Comparison of ENCODE assay signal across 8 cellular contexts in genomic region chr4:139279723-139280620, GRCh38. TPM values are rescaled to one million over a fixed set of nuclear protein-coding genes. Genes with fewer than 3 reads are reported as not detected.
DNase-seq lines count a peak whose midpoint lies in the region; ATAC-seq and TF ChIP-seq lines count a peak whose summit lies in the region.

MGARP (minus strand) TSS chr4:139280225; CDS start chr4:139280158, 67 bp downstream.

- no peaks in the 10 kb centered on the region for H4K20me1 ChIP-seq in Karpas-422 (ENCODE audit: insufficient read depth, low read depth, low read length)

- no peak within 1 kb of the TSS for H3K27ac Mint-ChIP-seq in CD4-positive, CD25-positive, alpha-beta regulatory T cell
- H3K27ac Mint-ChIP-seq in osteocyte (ENCODE audit: unreplicated experiment): no peak within 1 kb of the TSS

- intact Hi-C loops in head of caudate nucleus (cut with DNase I): no loop called here

- peak; percentile 53 to 65 for ATAC-seq in CD4-positive, CD25-positive, alpha-beta regulatory T cell (ENCODE audit: low read depth in 2 of 2)

- peaks cover 5 to 25% (median 12%) of the 10 kb centered on the region in 4 donors for H3K4me1 Mint-ChIP-seq in CD4-positive, CD25-positive, alpha-beta regulatory T cell
- H3K4me1 Mint-ChIP-seq in osteocyte (ENCODE audit: unreplicated experiment): peaks cover 38% of the 10 kb centered on the region

- no peak within 1 kb of the TSS for H3K4me2 ChIP-seq in Karpas-422 (ENCODE audit: low read depth, low read length, poor library complexity, severe bottlenecking)

- H2AFZ ChIP-seq in Karpas-422 (ENCODE audit: low read length): no peak within 1 kb of the TSS

- H3K36me3 Mint-ChIP-seq in CD4-positive, CD25-positive, alpha-beta regulatory T cell: peaks cover 11% of the 10 kb centered on the region
- no peaks in the 10 kb centered on the region for H3K36me3 Mint-ChIP-seq in osteocyte (ENCODE audit: unreplicated experiment)

- peak within 1 kb of the TSS; percentile 11 to 78 (median 64) for H3K4me3 Mint-ChIP-seq in CD4-positive, CD25-positive, alpha-beta regulatory T cell
- peak within 1 kb of the TSS; percentile 83 for H3K4me3 Mint-ChIP-seq in osteocyte (ENCODE audit: unreplicated experiment)

- H3K9me3 ChIP-seq in CD4-positive, CD25-positive, alpha-beta regulatory T cell (ENCODE audit: control insufficient read depth in 2 of 2, low read length in 2 of 2): peaks cover 2 to 7% of the 10 kb centered on the region in 2 experiments
- H3K9me3 ChIP-seq in HUES48 (ENCODE audit: control insufficient read depth, insufficient read depth, low read length) (no peaks in the 10 kb centered on the region), Karpas-422 (ENCODE audit: low read length) (no peaks in the 10 kb centered on the region)

- peak in 1 of 3 donors; percentile 19 for DNase-seq in CD4-positive, CD25-positive, alpha-beta regulatory T cell
- peak; percentile 23 for DNase-seq in activated gamma-delta T cell (lab: John Stamatoyannopoulos, UW)
- DNase-seq in head of caudate nucleus: peak in 39 of 42 donors; percentile 19 to 73 (median 43)
- peak; percentile 85 for DNase-seq in osteocyte (ENCODE audit: extremely low spot score, unreplicated experiment)
- no peak for DNase-seq in NOMO-1 treated with DMSO at 0.1 percent for 48 hours (lab: John Stamatoyannopoulos, UW; ENCODE audit: unreplicated experiment)
- DNase-seq in NCI-H345 (lab: John Stamatoyannopoulos, UW): no peak
- DNase-seq in Karpas-422: no peak

- TF ChIP-seq CTCF in osteocyte (IDR thresholded peaks at IDR 0.05): no peak

- H3K4me3 ChIP-seq in CD4-positive, CD25-positive, alpha-beta regulatory T cell (ENCODE audit: low read depth, low read length): peak within 1 kb of the TSS; percentile 53
- H3K4me3 ChIP-seq in HUES48 (ENCODE audit: low read depth, low read length): peak within 1 kb of the TSS; percentile 63
- no peak within 1 kb of the TSS for H3K4me3 ChIP-seq in Karpas-422 (ENCODE audit: low read length)

- H3K9me2 ChIP-seq in Karpas-422 (replicated peaks; ENCODE audit: insufficient read depth, low read length): no peaks in the 10 kb centered on the region

- peaks cover 19% of the 10 kb centered on the region for H3K4me1 ChIP-seq in CD4-positive, CD25-positive, alpha-beta regulatory T cell (ENCODE audit: control insufficient read depth, insufficient read depth, low read length, poor library complexity, severe bottlenecking)
- H3K4me1 ChIP-seq in HUES48 (ENCODE audit: control insufficient read depth, insufficient read depth, low read length) (no peaks in the 10 kb centered on the region), Karpas-422 (ENCODE audit: low read length) (no peaks in the 10 kb centered on the region)

- no peaks in the 10 kb centered on the region for H3K36me3 ChIP-seq in CD4-positive, CD25-positive, alpha-beta regulatory T cell (ENCODE audit: control insufficient read depth, insufficient read depth, low read length)
- H3K36me3 ChIP-seq in HUES48 (ENCODE audit: control insufficient read depth, insufficient read depth, low read length) (no peaks in the 10 kb centered on the region), Karpas-422 (ENCODE audit: insufficient read depth, low read length) (no peaks in the 10 kb centered on the region)

- H3K9ac ChIP-seq in HUES48 (ENCODE audit: low read depth, low read length) (no peak within 1 kb of the TSS), Karpas-422 (ENCODE audit: low read length) (no peak within 1 kb of the TSS)

- H3K79me2 ChIP-seq in Karpas-422 (ENCODE audit: low read length): no peaks in the 10 kb centered on the region

- no peak within 1 kb of the TSS for H3K27ac ChIP-seq in CD4-positive, CD25-positive, alpha-beta regulatory T cell (ENCODE audit: insufficient read depth, low read length, poor library complexity, severe bottlenecking)
- no peak within 1 kb of the TSS for H3K27ac ChIP-seq in HUES48 (ENCODE audit: low read depth, low read length)
- H3K27ac ChIP-seq in Karpas-422 (ENCODE audit: low read length): no peak within 1 kb of the TSS

- H3K27me3 Mint-ChIP-seq in CD4-positive, CD25-positive, alpha-beta regulatory T cell: peaks cover 74% of the 10 kb centered on the region
- H3K27me3 Mint-ChIP-seq in osteocyte (ENCODE audit: unreplicated experiment): no peaks in the 10 kb centered on the region

- H3K27me3 ChIP-seq in CD4-positive, CD25-positive, alpha-beta regulatory T cell (ENCODE audit: control insufficient read depth, insufficient read depth, low read length): peaks cover 42% of the 10 kb centered on the region
- H3K27me3 ChIP-seq in HUES48 (ENCODE audit: control insufficient read depth, insufficient read depth, low read length) (peaks cover 46% of the 10 kb centered on the region), Karpas-422 (ENCODE audit: low read length) (no peaks in the 10 kb centered on the region)

- peaks cover 0 to 9% (median 1%) of the 10 kb centered on the region in 7 donors for H3K9me3 Mint-ChIP-seq in CD4-positive, CD25-positive, alpha-beta regulatory T cell
- H3K9me3 Mint-ChIP-seq in osteocyte (ENCODE audit: unreplicated experiment): no peaks in the 10 kb centered on the region

RNA-seq across cellular contexts. Expression of gene MGARP, which starts in this region (rescaled TPM):
- 0.49 TPM for total RNA-seq in CD4-positive, CD25-positive, alpha-beta regulatory T cell
- polyA plus RNA-seq in CD4-positive, CD25-positive, alpha-beta regulatory T cell: under 1 TPM in 3 of 4 donors, not detected in 1; 0.18 to 0.37 (median 0.37) TPM
- 5.1 and 5.2 TPM in 2 replicates for total RNA-seq in osteocyte
- total RNA-seq in Karpas-422 (2014; rRNA removed; shearing (Covaris generic); ENCODE audit: low replicate concordance): not detected in 2 replicates

Comparison
In these comparisons a context has a peak if more than half of its experiments do, and no peak if none do; other contexts are left out.
1. Peak in ATAC-seq and H3K4me3 ChIP-seq in CD4-positive, CD25-positive, alpha-beta regulatory T cell; RNA of the gene not detected or under 1 TPM.
2. DNase-seq: peak in activated gamma-delta T cell (single experiment), head of caudate nucleus (39 of 42) and osteocyte (single experiment); none in NOMO-1 treated with DMSO at 0.1 percent for 48 hours (single experiment), NCI-H345 (single experiment) and Karpas-422 (single experiment).